Comparison of ENCODE assay signal across 8 cellular contexts in genomic region chr1:205286335-205286950, GRCh38. TPM values are rescaled to one million over a fixed set of nuclear protein-coding genes. Genes with fewer than 3 reads are reported as not detected.
A peak's percentile ranks its signal among the peaks of the same experiment; 100 is the strongest.
DNase-seq lines count a peak whose midpoint lies in the region; ATAC-seq lines count a peak whose summit lies in the region.

No MANE protein-coding gene starts in this region.

- DNase-seq in KG1 (lab: John Stamatoyannopoulos, UW) (peak; percentile 36), kidney tubule cell (ENCODE audit: low spot score) (peak; percentile 51), dedifferentiated amniotic fluid mesenchymal stem cell (ENCODE audit: extremely low spot score) (no peak), inferior parietal cortex (ENCODE audit: extremely low spot score) (no peak), NCI-H2227 treated with DMSO at 0.1 percent for 48 hours (lab: John Stamatoyannopoulos, UW) (no peak), ureter (ENCODE audit: low spot score) (no peak)
- peak; percentile 47 for DNase-seq in activated CD8-positive, alpha-beta memory T cell treated with anti-CD3 and anti-CD28 coated beads, Interleukin-2, amount 50 U/mL, for 4 hours

- ATAC-seq in GM18909 (IDR thresholded peaks at IDR 0.05; ENCODE audit: poor library complexity, unreplicated experiment), result peak; percentile 35

RNA-seq across cellular contexts. Expression of gene NUAK2, which starts 35.1 kb away (rescaled TPM):
- 0.96 TPM for total RNA-seq in ureter

RNA-seq across cellular contexts. Expression of gene TMCC2, which starts 58.7 kb away (rescaled TPM):
- 0.55 TPM for total RNA-seq in ureter

Comparison
In these comparisons a context has a peak if more than half of its experiments do, and no peak if none do; other contexts are left out.
1. DNase-seq: peak in KG1 (single experiment), activated CD8-positive, alpha-beta memory T cell treated with anti-CD3 and anti-CD28 coated beads, Interleukin-2, amount 50 U/mL, for 4 hours (single experiment) and kidney tubule cell (single experiment); none in dedifferentiated amniotic fluid mesenchymal stem cell (single experiment), inferior parietal cortex (single experiment), NCI-H2227 treated with DMSO at 0.1 percent for 48 hours (single experiment) and ureter (single experiment).